In the genomic region with DNA sequence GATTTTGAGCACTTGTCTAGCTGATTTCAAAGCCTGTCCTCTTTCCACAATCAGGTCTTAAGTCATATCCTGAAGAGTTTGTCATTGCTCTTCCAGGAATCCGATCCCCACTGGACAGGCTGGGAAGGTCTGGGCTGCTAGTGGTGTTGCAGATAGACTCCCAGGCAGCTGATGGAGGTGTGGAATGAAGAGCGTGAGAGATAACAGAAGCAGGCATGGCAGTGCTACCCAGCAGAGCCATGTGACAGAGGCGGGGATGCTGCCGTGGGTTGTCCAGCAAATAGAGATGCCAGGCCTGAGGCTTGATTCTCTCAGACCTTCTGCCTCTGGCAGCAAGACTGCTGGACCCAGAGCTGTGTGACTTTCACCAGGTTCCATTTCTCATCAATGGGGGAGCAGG, we compare ENCODE assay signal across 12 cellular contexts.
DNase-seq lines count a peak whose midpoint lies in the region; ATAC-seq, FAIRE-seq and TF ChIP-seq lines count a peak whose summit lies in the region.
"Had no signal": no experiment of that assay in that cellular context is flagged by ENCODE, and none has a peak within 500 bp of the region (broad histone marks: within the 10 kb centered on the region; RNA-seq: fewer than 3 reads in every experiment).

No MANE protein-coding gene starts in this region.

- no peak for TF ChIP-seq POLR2A in esophagus squamous epithelium (IDR thresholded peaks at IDR 0.05)

- peak overlapping the region; percentile 41 for H3K9ac ChIP-seq in mucosa of stomach (ENCODE audit: low read length)

- TF ChIP-seq CTCF in RWPE2 (IDR thresholded peaks at IDR 0.05; ENCODE audit: poor library complexity, severe bottlenecking) (no peak), esophagus squamous epithelium (IDR thresholded peaks at IDR 0.05) (no peak)

- peaks cover 15% of the 10 kb centered on the region for H3K4me1 ChIP-seq in RWPE2 (ENCODE audit: insufficient read depth, poor library complexity, severe bottlenecking)
- H3K4me1 ChIP-seq in esophagus squamous epithelium, result peaks cover 8 to 28% (median 9%) of the 10 kb centered on the region in 3 donors
- H3K4me1 ChIP-seq in mucosa of stomach (ENCODE audit: control insufficient read depth, insufficient read depth, low read length), result peaks cover 12% of the 10 kb centered on the region

- H3K9me3 ChIP-seq in RWPE2 (ENCODE audit: severe bottlenecking), result no peaks in the 10 kb centered on the region
- H3K9me3 ChIP-seq in esophagus squamous epithelium, result no peaks in the 10 kb centered on the region
- no peaks in the 10 kb centered on the region for H3K9me3 ChIP-seq in mucosa of stomach (ENCODE audit: control insufficient read depth, low read length)
- H3K9me3 ChIP-seq: Peyer's patch had no signal

- 20% methylated on average over 1 of the region's 4 CpGs; no CpG with 5 or more reads in 1 of the 2 donors for WGBS in esophagus squamous epithelium, 2 donors

- no peaks in the 10 kb centered on the region for H3K27me3 ChIP-seq in RWPE2 (ENCODE audit: insufficient read depth, poor library complexity, severe bottlenecking)
- H3K27me3 ChIP-seq in esophagus squamous epithelium, result no peaks in the 10 kb centered on the region
- H3K27me3 ChIP-seq in mucosa of stomach (ENCODE audit: control insufficient read depth, insufficient read depth, low read length), result no peaks in the 10 kb centered on the region
- H3K27me3 ChIP-seq: Peyer's patch had no signal

- DNase-seq in RWPE2 (ENCODE audit: low spot score) (no peak), esophagus squamous epithelium (lab: John Stamatoyannopoulos, UW) (no peak), urothelium cell line (ENCODE audit: low spot score) (no peak), mesenteric fat pad (ENCODE audit: low spot score) (no peak)
- DNase-seq: activated B cell treated with CpG ODN at 0.5 μM for 24 hours; activated naive CD4-positive, alpha-beta T cell; effector CD8-positive, alpha-beta T cell; NCI-H1694 treated with DMSO at 0.1 percent for 48 hours had no signal

- H3K4me3 ChIP-seq in RWPE2 (ENCODE audit: severe bottlenecking) (no peak overlapping the region), esophagus squamous epithelium (no peak overlapping the region), mucosa of stomach (ENCODE audit: low read length) (no peak overlapping the region)
- H3K4me3 ChIP-seq: Peyer's patch had no signal

- FAIRE-seq in urothelium cell line (lab: Jason Lieb, UNC), result peak; percentile 20

- ATAC-seq in RWPE2 (ENCODE audit: low read depth) (peak; percentile 5; the same call in 1 of the 3 replicates), HG03520 (IDR thresholded peaks at IDR 0.05; ENCODE audit: unreplicated experiment) (no peak), GM19328 (IDR thresholded peaks at IDR 0.05; ENCODE audit: unreplicated experiment) (no peak)

- H3K36me3 ChIP-seq in RWPE2 (ENCODE audit: low read depth) (no peaks in the 10 kb centered on the region), esophagus squamous epithelium (no peaks in the 10 kb centered on the region), mucosa of stomach (ENCODE audit: control insufficient read depth, insufficient read depth, low read length) (no peaks in the 10 kb centered on the region)
- H3K36me3 ChIP-seq: Peyer's patch had no signal

- peak overlapping the region; percentile 21 for H3K27ac ChIP-seq in RWPE2 (ENCODE audit: poor library complexity, severe bottlenecking)
- peak overlapping the region; percentile 21 to 73 (median 53) for H3K27ac ChIP-seq in esophagus squamous epithelium

- intact Hi-C loops in esophagus squamous epithelium (cut with DNase I), result no loop called here
